Comparison of ENCODE assay signal across 34 cellular contexts in the genomic region with DNA sequence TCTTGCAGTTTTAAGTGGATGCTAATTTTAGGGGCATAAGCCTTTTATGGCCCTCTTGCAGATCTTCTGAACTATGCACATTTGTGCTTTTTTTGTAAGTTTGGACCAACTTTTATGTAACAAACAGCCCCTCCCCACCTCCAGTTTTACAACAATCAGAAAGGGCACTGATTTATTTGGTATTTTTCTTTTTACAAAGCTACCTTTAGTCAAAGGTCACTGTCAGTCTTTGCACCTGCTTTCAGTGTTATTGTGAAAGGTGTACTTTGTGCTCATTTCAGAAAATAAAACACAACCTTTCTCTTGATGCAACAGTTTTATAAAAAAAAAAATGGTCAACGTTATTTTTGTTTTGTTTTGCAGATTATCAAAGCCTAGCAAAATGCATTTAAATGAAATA. TPM values are rescaled to one million over a fixed set of nuclear protein-coding genes. Genes with fewer than 3 reads are reported as not detected.
"Had no signal": no experiment of that assay in that cellular context is flagged by ENCODE, and none has a peak within 500 bp of the region (broad histone marks: within the 10 kb centered on the region; RNA-seq: fewer than 3 reads in every experiment).

No MANE protein-coding gene starts in this region.

- H3K9me3 Mint-ChIP-seq: activated CD4-positive, alpha-beta memory T cell treated with anti-CD3 and anti-CD28 coated beads for 36 hours; activated CD4-positive, alpha-beta T cell treated with anti-CD3 and anti-CD28 coated beads, Interleukin-2, amount 10 ng/mL, durations not matched to agents 24 days and 14 days; activated naive CD4-positive, alpha-beta T cell treated with anti-CD3 and anti-CD28 coated beads for 36 hours; activated naive CD4-positive, alpha-beta T cell treated with anti-CD3 and anti-CD28 coated beads, Interleukin-2, amount 50 U/mL, for 24 hours; activated naive CD8-positive, alpha-beta T cell treated with anti-CD3 and anti-CD28 coated beads for 36 hours; activated naive CD8-positive, alpha-beta T cell treated with anti-CD3 and anti-CD28 coated beads, Interleukin-2, amount 50 U/mL, for 24 hours; activated T-helper 1 cell treated with anti-CD3 and anti-CD28 coated beads, Interleukin-12 subunit alpha, Interleukin-12 subunit beta, Interleukin-2, Interleukin-4 antibody, amounts not matched to agents 30 ng/mL and 10 ng/mL and 1 ng/mL, durations not matched to agents 14 hours and 24 hours and 36 hours; activated T-helper 2 cell treated with anti-CD3 and anti-CD28 coated beads, Interferon-gamma antibody, Interleukin-2, Interleukin-4, amounts not matched to agents 10 μg/mL and 5 μg/mL and 100 μg/mL, durations not matched to agents 14 hours and 24 hours and 36 hours; central memory CD8-positive, alpha-beta T cell; effector memory CD8-positive, alpha-beta T cell had no signal

- H3K27me3 ChIP-seq: adrenal gland, body of pancreas, cardiac muscle cell, esophagus muscularis mucosa, foreskin keratinocyte, gastrocnemius medialis had no signal

- H3K27ac Mint-ChIP-seq: activated CD4-positive, alpha-beta memory T cell treated with anti-CD3 and anti-CD28 coated beads for 36 hours; activated CD4-positive, alpha-beta T cell treated with anti-CD3 and anti-CD28 coated beads for 36 hours; activated CD4-positive, alpha-beta T cell treated with anti-CD3 and anti-CD28 coated beads, Interleukin-2, amount 10 ng/mL, durations not matched to agents 24 days and 14 days; activated CD8-positive, alpha-beta memory T cell treated with anti-CD3 and anti-CD28 coated beads, Interleukin-2, amount 10 ng/mL, durations not matched to agents 7 days and 5 days; activated CD8-positive, alpha-beta T cell treated with anti-CD3 and anti-CD28 coated beads, Interleukin-2, amount 10 ng/mL, durations not matched to agents 7 days and 5 days; activated naive CD4-positive, alpha-beta T cell treated with anti-CD3 and anti-CD28 coated beads for 36 hours; activated naive CD4-positive, alpha-beta T cell treated with anti-CD3 and anti-CD28 coated beads, Interleukin-2, amount 50 U/mL, for 24 hours; activated naive CD8-positive, alpha-beta T cell treated with anti-CD3 and anti-CD28 coated beads for 36 hours; activated naive CD8-positive, alpha-beta T cell treated with anti-CD3 and anti-CD28 coated beads, Interleukin-2, amount 50 U/mL, for 24 hours; activated T-helper 1 cell treated with anti-CD3 and anti-CD28 coated beads, Interleukin-12 subunit alpha, Interleukin-12 subunit beta, Interleukin-2, Interleukin-4 antibody, amounts not matched to agents 30 ng/mL and 10 ng/mL and 1 ng/mL, durations not matched to agents 14 hours and 24 hours and 36 hours; activated T-helper 2 cell treated with anti-CD3 and anti-CD28 coated beads, Interferon-gamma antibody, Interleukin-2, Interleukin-4, amounts not matched to agents 10 μg/mL and 5 μg/mL and 100 μg/mL, durations not matched to agents 14 hours and 24 hours and 36 hours had no signal

- H3K27me3 Mint-ChIP-seq: activated CD4-positive, alpha-beta memory T cell treated with anti-CD3 and anti-CD28 coated beads for 36 hours; activated CD4-positive, alpha-beta T cell treated with anti-CD3 and anti-CD28 coated beads for 36 hours; activated CD4-positive, alpha-beta T cell treated with anti-CD3 and anti-CD28 coated beads, Interleukin-2, amount 10 ng/mL, durations not matched to agents 24 days and 14 days; activated CD8-positive, alpha-beta memory T cell treated with anti-CD3 and anti-CD28 coated beads, Interleukin-2, amount 10 ng/mL, durations not matched to agents 7 days and 5 days; activated naive CD4-positive, alpha-beta T cell treated with anti-CD3 and anti-CD28 coated beads, Interleukin-2, amount 50 U/mL, for 24 hours; activated naive CD8-positive, alpha-beta T cell treated with anti-CD3 and anti-CD28 coated beads for 36 hours; activated naive CD8-positive, alpha-beta T cell treated with anti-CD3 and anti-CD28 coated beads, Interleukin-2, amount 50 U/mL, for 24 hours; central memory CD8-positive, alpha-beta T cell; effector memory CD8-positive, alpha-beta T cell had no signal

- ATAC-seq: activated CD4-positive, alpha-beta T cell treated with anti-CD3 and anti-CD28 coated beads for 36 hours; activated CD8-positive, alpha-beta memory T cell treated with anti-CD3 and anti-CD28 coated beads, Interleukin-2, amount 10 ng/mL, durations not matched to agents 7 days and 5 days; activated CD8-positive, alpha-beta T cell treated with anti-CD3 and anti-CD28 coated beads, Interleukin-2, amount 10 ng/mL, durations not matched to agents 7 days and 5 days; activated naive CD8-positive, alpha-beta T cell treated with anti-CD3 and anti-CD28 coated beads, Interleukin-2, amount 50 U/mL, for 24 hours; body of pancreas; effector memory CD8-positive, alpha-beta T cell; foreskin keratinocyte; gastrocnemius medialis had no signal

- H3K4me3 Mint-ChIP-seq: activated CD4-positive, alpha-beta memory T cell treated with anti-CD3 and anti-CD28 coated beads for 36 hours; activated CD4-positive, alpha-beta T cell treated with anti-CD3 and anti-CD28 coated beads for 36 hours; activated CD4-positive, alpha-beta T cell treated with anti-CD3 and anti-CD28 coated beads, Interleukin-2, amount 10 ng/mL, durations not matched to agents 24 days and 14 days; activated CD8-positive, alpha-beta memory T cell treated with anti-CD3 and anti-CD28 coated beads, Interleukin-2, amount 10 ng/mL, durations not matched to agents 7 days and 5 days; activated CD8-positive, alpha-beta T cell treated with anti-CD3 and anti-CD28 coated beads, Interleukin-2, amount 10 ng/mL, durations not matched to agents 7 days and 5 days; activated naive CD4-positive, alpha-beta T cell treated with anti-CD3 and anti-CD28 coated beads for 36 hours; activated naive CD4-positive, alpha-beta T cell treated with anti-CD3 and anti-CD28 coated beads, Interleukin-2, amount 50 U/mL, for 24 hours; activated naive CD8-positive, alpha-beta T cell treated with anti-CD3 and anti-CD28 coated beads for 36 hours; activated naive CD8-positive, alpha-beta T cell treated with anti-CD3 and anti-CD28 coated beads, Interleukin-2, amount 50 U/mL, for 24 hours; activated T-helper 1 cell treated with anti-CD3 and anti-CD28 coated beads, Interleukin-12 subunit alpha, Interleukin-12 subunit beta, Interleukin-2, Interleukin-4 antibody, amounts not matched to agents 30 ng/mL and 10 ng/mL and 1 ng/mL, durations not matched to agents 14 hours and 24 hours and 36 hours; central memory CD8-positive, alpha-beta T cell; effector memory CD8-positive, alpha-beta T cell had no signal

- H3K4me1 ChIP-seq: foreskin keratinocyte had no signal

- H3K27ac ChIP-seq: esophagus muscularis mucosa, foreskin keratinocyte, gastrocnemius medialis had no signal

- H3K4me1 Mint-ChIP-seq: activated CD4-positive, alpha-beta T cell treated with anti-CD3 and anti-CD28 coated beads, Interleukin-2, amount 10 ng/mL, durations not matched to agents 24 days and 14 days; activated CD8-positive, alpha-beta memory T cell treated with anti-CD3 and anti-CD28 coated beads, Interleukin-2, amount 10 ng/mL, durations not matched to agents 7 days and 5 days; central memory CD8-positive, alpha-beta T cell had no signal

- H3K9me3 ChIP-seq: adrenal gland, body of pancreas, esophagus muscularis mucosa, gastrocnemius medialis had no signal

- DNase-seq: activated CD4-positive, alpha-beta memory T cell treated with anti-CD3 and anti-CD28 coated beads for 36 hours; activated CD4-positive, alpha-beta T cell treated with anti-CD3 and anti-CD28 coated beads for 36 hours; activated CD4-positive, alpha-beta T cell treated with anti-CD3 and anti-CD28 coated beads, Interleukin-2, amount 10 ng/mL, durations not matched to agents 24 days and 14 days; activated CD4-positive, CD25-positive, alpha-beta regulatory T cell; activated CD4-positive, CD25-positive, alpha-beta regulatory T cell treated with anti-CD3 and anti-CD28 coated beads, Interleukin-2, amount 50 U/mL, for 72 hours; activated CD8-positive, alpha-beta memory T cell treated with anti-CD3 and anti-CD28 coated beads, Interleukin-2, amount 10 ng/mL, durations not matched to agents 7 days and 5 days; activated CD8-positive, alpha-beta memory T cell treated with anti-CD3 and anti-CD28 coated beads, Interleukin-2, amount 50 U/mL, for 4 hours; activated CD8-positive, alpha-beta T cell treated with anti-CD3 and anti-CD28 coated beads, Interleukin-2, amount 10 ng/mL, durations not matched to agents 7 days and 5 days; activated effector memory CD4-positive, alpha-beta T cell treated with anti-CD3 and anti-CD28 coated beads, Interleukin-2, amount 50 U/mL, for 16 hours; activated naive CD4-positive, alpha-beta T cell treated with anti-CD3 and anti-CD28 coated beads for 36 hours; activated naive CD8-positive, alpha-beta T cell treated with anti-CD3 and anti-CD28 coated beads for 36 hours; activated naive CD8-positive, alpha-beta T cell treated with anti-CD3 and anti-CD28 coated beads, Interleukin-2, amount 50 U/mL, for 24 hours; activated T-cell treated with anti-CD3 and anti-CD28 coated beads, Interleukin-2, amount 50 U/mL, for 1 hour; activated T-cell treated with anti-CD3 and anti-CD28 coated beads, Interleukin-2, amount 50 U/mL, for 48 hours; adrenal gland; amygdala; aorta; body of pancreas; cortex of kidney; dermis blood vessel endothelial cell; effector CD4-positive, alpha-beta T cell; effector memory CD8-positive, alpha-beta T cell; erythroblast; foreskin keratinocyte; gastrocnemius medialis; glutamatergic neuron; T-helper 2 cell had no signal

- H3K4me3 ChIP-seq: adrenal gland, body of pancreas, cardiac muscle cell, esophagus muscularis mucosa, gastrocnemius medialis had no signal

RNA-seq across cellular contexts. Expression of a gene that starts 39.6 kb away (rescaled TPM):
- total RNA-seq: activated T-helper 1 cell treated with anti-CD3 and anti-CD28 coated beads, Interleukin-12 subunit alpha, Interleukin-12 subunit beta, Interleukin-2, Interleukin-4 antibody, amounts not matched to agents 30 ng/mL and 10 ng/mL and 1 ng/mL, durations not matched to agents 14 hours and 24 hours and 36 hours; T-helper 1 cell treated with Interleukin-12 subunit alpha and Interleukin-12 subunit beta and Interleukin-4 antibody, amounts not matched to agents 30 ng/mL and 1 ng/mL, for 36 hours had no signal
